In genomic region chr6:122530440-122531046, GRCh38 we compare ENCODE assay signal across 8 cellular contexts. TPM values are rescaled to one million over a fixed set of nuclear protein-coding genes. Genes with fewer than 3 reads are reported as not detected.
DNase-seq lines count a peak whose midpoint lies in the region; ATAC-seq, FAIRE-seq and TF ChIP-seq lines count a peak whose summit lies in the region.

No MANE protein-coding gene starts in this region.

- no peaks in the 10 kb centered on the region for H3K79me1 ChIP-seq in mesendoderm (ENCODE audit: low read length)

- no CpG with 5 or more reads among the region's 1 CpG for WGBS in mesendoderm (ENCODE audit: extremely low coverage, insufficient coverage, low lambda C conversion rate)
- WGBS in stomach, 5 donors, result 0 to 2% (median 0%) methylated on average over 1 of the region's 1 CpG

- intact Hi-C loops in stomach (cut with DNase I; ENCODE audit: low total_unique reads), result no loop called here

- no peak overlapping the region for H3K4me2 ChIP-seq in mesendoderm (ENCODE audit: low read length)

- H3K56ac ChIP-seq in mesendoderm (ENCODE audit: low read length), result no peak overlapping the region

- H3K9me3 ChIP-seq in stomach, result peaks cover 0 to 13% (median 8%) of the 10 kb centered on the region in 4 donors

- no peaks in the 10 kb centered on the region for H3K4me1 ChIP-seq in mesendoderm (ENCODE audit: control insufficient read depth, low read depth, low read length)
- no peaks in the 10 kb centered on the region for H3K4me1 ChIP-seq in stomach

- H3K18ac ChIP-seq in mesendoderm (ENCODE audit: low read length), result no peak overlapping the region

- TF ChIP-seq CTCF in WI38 (IDR thresholded peaks at IDR 0.05; ENCODE audit: low read depth, low read length), result peak; percentile 90
- peak in 5 of 7 experiments; percentile 76 to 93 (median 85) for TF ChIP-seq CTCF in stomach (IDR thresholded peaks at IDR 0.05)

- H2AK5ac ChIP-seq in mesendoderm (ENCODE audit: low read length), result no peak overlapping the region

- no peak overlapping the region for H2BK120ac ChIP-seq in mesendoderm (ENCODE audit: low read depth, low read length)

- H3K4me3 ChIP-seq in WI38 (ENCODE audit: low read depth, low read length) (no peak overlapping the region), mesendoderm (ENCODE audit: low read length) (no peak overlapping the region), stomach (no peak overlapping the region)

- FAIRE-seq in GM19239 (lab: Jason Lieb, UNC), result peak; percentile 89

- H3K27me3 ChIP-seq in mesendoderm (ENCODE audit: insufficient read depth, low read length, poor library complexity) (no peaks in the 10 kb centered on the region), stomach (no peaks in the 10 kb centered on the region)

- peaks cover 2% of the 10 kb centered on the region for H3K79me2 ChIP-seq in mesendoderm (ENCODE audit: control insufficient read depth, insufficient read depth, low read length)

- H3K36me3 ChIP-seq in mesendoderm (ENCODE audit: control insufficient read depth, insufficient read depth, low read length) (no peaks in the 10 kb centered on the region), stomach (no peaks in the 10 kb centered on the region)

- ATAC-seq in HG03196 (IDR thresholded peaks at IDR 0.05; ENCODE audit: unreplicated experiment), result peak; percentile 92

- H4K5ac ChIP-seq in mesendoderm (ENCODE audit: low read length), result no peak overlapping the region

- TF ChIP-seq EP300 in stomach (IDR thresholded peaks at IDR 0.05), result no peak

- peak; percentile 47 for DNase-seq in COLO668 (lab: John Stamatoyannopoulos, UW; ENCODE audit: unreplicated experiment)
- DNase-seq in GM19239 (ENCODE audit: insufficient read length, low spot score), result peak; percentile 35
- DNase-seq in NCI-H2227 (lab: John Stamatoyannopoulos, UW; ENCODE audit: unreplicated experiment), result peak; percentile 66
- peak; percentile 20 for DNase-seq in effector CD8-positive, alpha-beta T cell (lab: John Stamatoyannopoulos, UW)
- peak; percentile 86 for DNase-seq in mesendoderm
- peak; percentile 53 for DNase-seq in stomach

- H3K27ac ChIP-seq in mesendoderm (ENCODE audit: low read depth, low read length), result no peak overlapping the region
- H3K27ac ChIP-seq in stomach, result no peak overlapping the region

- no peak overlapping the region for H2BK5ac ChIP-seq in mesendoderm (ENCODE audit: low read length)

- H2BK15ac ChIP-seq in mesendoderm (replicated peaks; ENCODE audit: low read depth), result no peak overlapping the region

- H3K9ac ChIP-seq in mesendoderm (ENCODE audit: low read length), result no peak overlapping the region

- H4K8ac ChIP-seq in mesendoderm (ENCODE audit: low read depth, low read length), result no peak overlapping the region

- no peak overlapping the region for H3K23ac ChIP-seq in mesendoderm (ENCODE audit: low read length)

- H3K4ac ChIP-seq in mesendoderm (ENCODE audit: low read depth, low read length), result no peak overlapping the region

- no peak for TF ChIP-seq POLR2A in stomach (IDR thresholded peaks at IDR 0.05)

RNA-seq across cellular contexts. Expression of gene SERINC1, which starts 58.9 kb away (rescaled TPM):
- polyA plus RNA-seq in mesendoderm (2013, experiment 1 of 2), result 34.0 TPM
- 33.1 TPM for polyA plus RNA-seq in mesendoderm (2013, experiment 2 of 2)
- 100 to 1,000 TPM in 1 of 5 donors, 10 to 100 TPM in 4; 30.1 to 328 (median 82.3) TPM for total RNA-seq in stomach
- polyA plus RNA-seq in stomach, result 10 to 100 TPM; 46.6 to 59.9 (median 51.3) TPM

Comparison
In these comparisons a context has a peak if more than half of its experiments do, and no peak if none do; other contexts are left out.
1. DNase-seq: peak in every context shown above with its lines; median percentile 86 in mesendoderm; 66 in NCI-H2227; 53 in stomach; 47 in COLO668; 35 in GM19239; 20 in effector CD8-positive, alpha-beta T cell.